ENCODE assay signal across 1 cellular context in genomic region chr14:91149462-91149861, GRCh38.
TF ChIP-seq lines count a peak whose summit lies in the region.

No MANE protein-coding gene starts in this region.

TF ChIP-seq in HepG2, 621 proteins besides CTCF, POLR2A, EP300 and RAD21 (continued from another document and continues in another):
- TF ChIP-seq, protein P1, sequence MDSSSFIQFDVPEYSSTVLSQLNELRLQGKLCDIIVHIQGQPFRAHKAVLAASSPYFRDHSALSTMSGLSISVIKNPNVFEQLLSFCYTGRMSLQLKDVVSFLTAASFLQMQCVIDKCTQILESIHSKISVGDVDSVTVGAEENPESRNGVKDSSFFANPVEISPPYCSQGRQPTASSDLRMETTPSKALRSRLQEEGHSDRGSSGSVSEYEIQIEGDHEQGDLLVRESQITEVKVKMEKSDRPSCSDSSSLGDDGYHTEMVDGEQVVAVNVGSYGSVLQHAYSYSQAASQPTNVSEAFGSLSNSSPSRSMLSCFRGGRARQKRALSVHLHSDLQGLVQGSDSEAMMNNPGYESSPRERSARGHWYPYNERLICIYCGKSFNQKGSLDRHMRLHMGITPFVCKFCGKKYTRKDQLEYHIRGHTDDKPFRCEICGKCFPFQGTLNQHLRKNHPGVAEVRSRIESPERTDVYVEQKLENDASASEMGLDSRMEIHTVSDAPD (CRISPR knock-in tag; IDR thresholded peaks at IDR 0.05) = no peak
- TF ChIP-seq ZNF557 (CRISPR knock-in tag; IDR thresholded peaks at IDR 0.05) (no peak), SP5 (CRISPR knock-in tag; IDR thresholded peaks at IDR 0.05; ENCODE audit: borderline replicate concordance, low read depth) (no peak), ZNF614 (CRISPR knock-in tag; IDR thresholded peaks at IDR 0.05; ENCODE audit: borderline replicate concordance) (no peak), NPAS2 (CRISPR knock-in tag; IDR thresholded peaks at IDR 0.05; ENCODE audit: borderline replicate concordance) (no peak), ZNF773 (CRISPR knock-in tag; IDR thresholded peaks at IDR 0.05; ENCODE audit: borderline replicate concordance) (no peak), ZNF350 (CRISPR knock-in tag; IDR thresholded peaks at IDR 0.05; ENCODE audit: borderline replicate concordance, low read depth) (no peak), ZNF607 (CRISPR knock-in tag; IDR thresholded peaks at IDR 0.05; ENCODE audit: borderline replicate concordance) (no peak), CENPX (CRISPR knock-in tag; IDR thresholded peaks at IDR 0.05) (no peak), ZEB1 (IDR thresholded peaks at IDR 0.05; ENCODE audit: insufficient replicate concordance, low read depth) (no peak), ZNF274 (CRISPR knock-in tag; IDR thresholded peaks at IDR 0.05) (no peak), SRY (CRISPR knock-in tag; IDR thresholded peaks at IDR 0.05) (no peak), SRSF4 (IDR thresholded peaks at IDR 0.05; ENCODE audit: low read depth, low read length, poor library complexity, severe bottlenecking) (no peak), MTA1 (CRISPR knock-in tag; IDR thresholded peaks at IDR 0.05; ENCODE audit: borderline replicate concordance) (no peak), JUND (CRISPR knock-in tag; IDR thresholded peaks at IDR 0.05) (no peak), ERF (CRISPR knock-in tag; IDR thresholded peaks at IDR 0.05) (no peak), RXRB (CRISPR knock-in tag; IDR thresholded peaks at IDR 0.05; ENCODE audit: borderline replicate concordance) (0 out of 2 replicates have a peak, but pooled peaks have one; percentile 36), NONO (IDR thresholded peaks at IDR 0.05) (no peak), NONO (CRISPR knock-in tag; conservative IDR thresholded peaks at IDR 0.05) (no peak), ZFYVE20 (CRISPR knock-in tag; IDR thresholded peaks at IDR 0.05; ENCODE audit: borderline replicate concordance, low read depth) (no peak), HBP1 (CRISPR knock-in tag; IDR thresholded peaks at IDR 0.05; ENCODE audit: low read depth) (no peak), ZNF720 (CRISPR knock-in tag; IDR thresholded peaks at IDR 0.05) (no peak), PHF5A (CRISPR knock-in tag; IDR thresholded peaks at IDR 0.05; ENCODE audit: low read depth, unreplicated experiment) (no peak), CREB1 (IDR thresholded peaks at IDR 0.05) (no peak), CREB1 (CRISPR knock-in tag; IDR thresholded peaks at IDR 0.05) (no peak), ZNF207 (IDR thresholded peaks at IDR 0.05; ENCODE audit: borderline replicate concordance) (no peak), RNF2 (conservative IDR thresholded peaks at IDR 0.05; ENCODE audit: low read depth) (no peak), DPF2 (CRISPR knock-in tag; IDR thresholded peaks at IDR 0.05; ENCODE audit: borderline replicate concordance, low read depth) (no peak), ZNF34 (CRISPR knock-in tag; IDR thresholded peaks at IDR 0.05; ENCODE audit: borderline replicate concordance) (no peak), ZNF460 (CRISPR knock-in tag; IDR thresholded peaks at IDR 0.05; ENCODE audit: borderline replicate concordance) (no peak), GZF1 (CRISPR knock-in tag; IDR thresholded peaks at IDR 0.05) (no peak), ZNF530 (CRISPR knock-in tag; IDR thresholded peaks at IDR 0.05; ENCODE audit: low read depth) (no peak), SATB2 (CRISPR knock-in tag; IDR thresholded peaks at IDR 0.05) (no peak), ZNF235 (CRISPR knock-in tag; IDR thresholded peaks at IDR 0.05; ENCODE audit: borderline replicate concordance) (no peak), GFI1 (CRISPR knock-in tag; IDR thresholded peaks at IDR 0.05; ENCODE audit: borderline replicate concordance) (no peak), RFX3 (CRISPR knock-in tag; IDR thresholded peaks at IDR 0.05) (no peak), HDAC1 (CRISPR knock-in tag; IDR thresholded peaks at IDR 0.05) (peak; percentile 49; the same call in 1 of the 2 replicates), MLXIP (CRISPR knock-in tag; IDR thresholded peaks at IDR 0.05; ENCODE audit: borderline replicate concordance) (no peak), SAP130 (CRISPR knock-in tag; IDR thresholded peaks at IDR 0.05; ENCODE audit: low read depth) (peak; percentile 68), BATF2 (CRISPR knock-in tag; IDR thresholded peaks at IDR 0.05) (no peak), ZNF891 (CRISPR knock-in tag; IDR thresholded peaks at IDR 0.05) (no peak), ZNF788 (CRISPR knock-in tag; IDR thresholded peaks at IDR 0.05; ENCODE audit: borderline replicate concordance) (no peak), FOXK2 (IDR thresholded peaks at IDR 0.05) (0 out of 2 replicates have a peak, but pooled peaks have one; percentile 37), SMARCE1 (IDR thresholded peaks at IDR 0.05; ENCODE audit: borderline replicate concordance) (no peak), MAFF (IDR thresholded peaks at IDR 0.05; ENCODE audit: low read depth, low read length) (peak; percentile 100)
- TF ChIP-seq, protein P2, sequence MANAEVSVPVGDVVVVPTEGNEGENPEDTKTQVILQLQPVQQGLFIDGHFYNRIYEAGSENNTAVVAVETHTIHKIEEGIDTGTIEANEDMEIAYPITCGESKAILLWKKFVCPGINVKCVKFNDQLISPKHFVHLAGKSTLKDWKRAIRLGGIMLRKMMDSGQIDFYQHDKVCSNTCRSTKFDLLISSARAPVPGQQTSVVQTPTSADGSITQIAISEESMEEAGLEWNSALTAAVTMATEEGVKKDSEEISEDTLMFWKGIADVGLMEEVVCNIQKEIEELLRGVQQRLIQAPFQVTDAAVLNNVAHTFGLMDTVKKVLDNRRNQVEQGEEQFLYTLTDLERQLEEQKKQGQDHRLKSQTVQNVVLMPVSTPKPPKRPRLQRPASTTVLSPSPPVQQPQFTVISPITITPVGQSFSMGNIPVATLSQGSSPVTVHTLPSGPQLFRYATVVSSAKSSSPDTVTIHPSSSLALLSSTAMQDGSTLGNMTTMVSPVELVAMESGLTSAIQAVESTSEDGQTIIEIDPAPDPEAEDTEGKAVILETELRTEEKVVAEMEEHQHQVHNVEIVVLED (CRISPR knock-in tag; IDR thresholded peaks at IDR 0.05; ENCODE audit: borderline replicate concordance) = no peak
- TF ChIP-seq, protein P3, sequence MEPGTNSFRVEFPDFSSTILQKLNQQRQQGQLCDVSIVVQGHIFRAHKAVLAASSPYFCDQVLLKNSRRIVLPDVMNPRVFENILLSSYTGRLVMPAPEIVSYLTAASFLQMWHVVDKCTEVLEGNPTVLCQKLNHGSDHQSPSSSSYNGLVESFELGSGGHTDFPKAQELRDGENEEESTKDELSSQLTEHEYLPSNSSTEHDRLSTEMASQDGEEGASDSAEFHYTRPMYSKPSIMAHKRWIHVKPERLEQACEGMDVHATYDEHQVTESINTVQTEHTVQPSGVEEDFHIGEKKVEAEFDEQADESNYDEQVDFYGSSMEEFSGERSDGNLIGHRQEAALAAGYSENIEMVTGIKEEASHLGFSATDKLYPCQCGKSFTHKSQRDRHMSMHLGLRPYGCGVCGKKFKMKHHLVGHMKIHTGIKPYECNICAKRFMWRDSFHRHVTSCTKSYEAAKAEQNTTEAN (CRISPR knock-in tag; conservative IDR thresholded peaks at IDR 0.05) = no peak
- TF ChIP-seq, protein P4, sequence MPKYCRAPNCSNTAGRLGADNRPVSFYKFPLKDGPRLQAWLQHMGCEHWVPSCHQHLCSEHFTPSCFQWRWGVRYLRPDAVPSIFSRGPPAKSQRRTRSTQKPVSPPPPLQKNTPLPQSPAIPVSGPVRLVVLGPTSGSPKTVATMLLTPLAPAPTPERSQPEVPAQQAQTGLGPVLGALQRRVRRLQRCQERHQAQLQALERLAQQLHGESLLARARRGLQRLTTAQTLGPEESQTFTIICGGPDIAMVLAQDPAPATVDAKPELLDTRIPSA (CRISPR knock-in tag; IDR thresholded peaks at IDR 0.05; ENCODE audit: borderline replicate concordance) = no peak
- TF ChIP-seq, protein P5, sequence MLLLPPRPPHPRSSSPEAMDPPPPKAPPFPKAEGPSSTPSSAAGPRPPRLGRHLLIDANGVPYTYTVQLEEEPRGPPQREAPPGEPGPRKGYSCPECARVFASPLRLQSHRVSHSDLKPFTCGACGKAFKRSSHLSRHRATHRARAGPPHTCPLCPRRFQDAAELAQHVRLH (CRISPR knock-in tag; IDR thresholded peaks at IDR 0.05; ENCODE audit: borderline replicate concordance, low read depth) = no peak
- TF ChIP-seq, protein P6, sequence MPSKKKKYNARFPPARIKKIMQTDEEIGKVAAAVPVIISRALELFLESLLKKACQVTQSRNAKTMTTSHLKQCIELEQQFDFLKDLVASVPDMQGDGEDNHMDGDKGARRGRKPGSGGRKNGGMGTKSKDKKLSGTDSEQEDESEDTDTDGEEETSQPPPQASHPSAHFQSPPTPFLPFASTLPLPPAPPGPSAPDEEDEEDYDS (CRISPR knock-in tag; IDR thresholded peaks at IDR 0.05) = no peak
- TF ChIP-seq, protein P7, sequence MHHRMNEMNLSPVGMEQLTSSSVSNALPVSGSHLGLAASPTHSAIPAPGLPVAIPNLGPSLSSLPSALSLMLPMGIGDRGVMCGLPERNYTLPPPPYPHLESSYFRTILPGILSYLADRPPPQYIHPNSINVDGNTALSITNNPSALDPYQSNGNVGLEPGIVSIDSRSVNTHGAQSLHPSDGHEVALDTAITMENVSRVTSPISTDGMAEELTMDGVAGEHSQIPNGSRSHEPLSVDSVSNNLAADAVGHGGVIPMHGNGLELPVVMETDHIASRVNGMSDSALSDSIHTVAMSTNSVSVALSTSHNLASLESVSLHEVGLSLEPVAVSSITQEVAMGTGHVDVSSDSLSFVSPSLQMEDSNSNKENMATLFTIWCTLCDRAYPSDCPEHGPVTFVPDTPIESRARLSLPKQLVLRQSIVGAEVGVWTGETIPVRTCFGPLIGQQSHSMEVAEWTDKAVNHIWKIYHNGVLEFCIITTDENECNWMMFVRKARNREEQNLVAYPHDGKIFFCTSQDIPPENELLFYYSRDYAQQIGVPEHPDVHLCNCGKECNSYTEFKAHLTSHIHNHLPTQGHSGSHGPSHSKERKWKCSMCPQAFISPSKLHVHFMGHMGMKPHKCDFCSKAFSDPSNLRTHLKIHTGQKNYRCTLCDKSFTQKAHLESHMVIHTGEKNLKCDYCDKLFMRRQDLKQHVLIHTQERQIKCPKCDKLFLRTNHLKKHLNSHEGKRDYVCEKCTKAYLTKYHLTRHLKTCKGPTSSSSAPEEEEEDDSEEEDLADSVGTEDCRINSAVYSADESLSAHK (CRISPR knock-in tag; IDR thresholded peaks at IDR 0.05; ENCODE audit: borderline replicate concordance) = no peak
